ENCODE assay signal across 16 cellular contexts in genomic region chr4:108056418-108056817, GRCh38.
DNase-seq lines count a peak whose midpoint lies in the region; ATAC-seq and TF ChIP-seq lines count a peak whose summit lies in the region.
"Had no signal": no experiment of that assay in that cellular context is flagged by ENCODE, and none has a peak within 500 bp of the region (broad histone marks: within the 10 kb centered on the region; RNA-seq: fewer than 3 reads in every experiment).

No MANE protein-coding gene starts in this region.

- H3K4me1 Mint-ChIP-seq in activated naive CD4-positive, alpha-beta T cell treated with anti-CD3 and anti-CD28 coated beads for 36 hours (ENCODE audit: low read depth) = peaks cover 93% of the 10 kb centered on the region
- peaks cover 15% of the 10 kb centered on the region for H3K4me1 Mint-ChIP-seq in activated T-helper 17 cell treated with anti-CD3 and anti-CD28 coated beads, Interleukin-2, amount 50 U/mL, for 72 hours
- H3K4me1 Mint-ChIP-seq in neural progenitor cell (peaks cover 7% of the 10 kb centered on the region), type B pancreatic cell (ENCODE audit: unreplicated experiment) (peaks cover 5% of the 10 kb centered on the region)

- no peaks in the 10 kb centered on the region for H3K36me3 ChIP-seq in neural progenitor cell

- TF ChIP-seq CTCF in GM12865 (IDR thresholded peaks at IDR 0.05; ENCODE audit: insufficient read depth, low read depth, low read length, missing control alignments) (no peak), neural progenitor cell (IDR thresholded peaks at IDR 0.05) (no peak), type B pancreatic cell (conservative IDR thresholded peaks at IDR 0.05) (no peak)

- CTCF ChIA-PET in activated naive CD4-positive, alpha-beta T cell treated with anti-CD3 and anti-CD28 coated beads for 36 hours (lab: Charles Lee) = interaction anchor here (1.0 to 1.9 kb wide), 6 partner anchors 8 to 101 kb away, joined by 3 to 6 read pairs (median 4); no protein-coding TSS in a partner anchor

- ATAC-seq in activated T-helper 17 cell treated with anti-CD3 and anti-CD28 coated beads, Interleukin-2, amount 50 U/mL, for 72 hours (replicated peaks) = no peak
- no peak for ATAC-seq in GM21423 (IDR thresholded peaks at IDR 0.05; ENCODE audit: unreplicated experiment)

- H3K9me3 Mint-ChIP-seq in activated naive CD4-positive, alpha-beta T cell treated with anti-CD3 and anti-CD28 coated beads for 36 hours = no peaks in the 10 kb centered on the region
- H3K9me3 Mint-ChIP-seq in activated T-helper 17 cell treated with anti-CD3 and anti-CD28 coated beads, Interleukin-2, amount 50 U/mL, for 72 hours = no peaks in the 10 kb centered on the region
- H3K9me3 Mint-ChIP-seq in neural progenitor cell = no peaks in the 10 kb centered on the region
- H3K9me3 Mint-ChIP-seq in type B pancreatic cell = no peaks in the 10 kb centered on the region
- H3K9me3 Mint-ChIP-seq: H9 had no signal

- no peaks in the 10 kb centered on the region for H3K27me3 Mint-ChIP-seq in activated naive CD4-positive, alpha-beta T cell treated with anti-CD3 and anti-CD28 coated beads for 36 hours (ENCODE audit: low read depth)
- H3K27me3 Mint-ChIP-seq in activated T-helper 17 cell treated with anti-CD3 and anti-CD28 coated beads, Interleukin-2, amount 50 U/mL, for 72 hours = no peaks in the 10 kb centered on the region
- H3K27me3 Mint-ChIP-seq in neural progenitor cell (ENCODE audit: insufficient read depth, low read depth) = no peaks in the 10 kb centered on the region
- H3K27me3 Mint-ChIP-seq in type B pancreatic cell = no peaks in the 10 kb centered on the region

- no peaks in the 10 kb centered on the region for H3K9me3 ChIP-seq in neural progenitor cell (ENCODE audit: low read depth)

- H3K9ac ChIP-seq in neural progenitor cell = no peak overlapping the region
- H3K9ac ChIP-seq: KMS-11 had no signal

- intact Hi-C loops in activated naive CD4-positive, alpha-beta T cell treated with anti-CD3 and anti-CD28 coated beads for 36 hours (cut with micrococcal nuclease) = no loop called here

- no peaks in the 10 kb centered on the region for H4K20me1 ChIP-seq in neural progenitor cell (ENCODE audit: low read depth)

- peaks cover 49% of the 10 kb centered on the region for H3K36me3 Mint-ChIP-seq in activated naive CD4-positive, alpha-beta T cell treated with anti-CD3 and anti-CD28 coated beads for 36 hours (ENCODE audit: low read depth)
- H3K36me3 Mint-ChIP-seq in activated T-helper 17 cell treated with anti-CD3 and anti-CD28 coated beads, Interleukin-2, amount 50 U/mL, for 72 hours (ENCODE audit: low read depth) = peaks cover 67% of the 10 kb centered on the region
- H3K36me3 Mint-ChIP-seq in neural progenitor cell = peaks cover 35% of the 10 kb centered on the region
- H3K36me3 Mint-ChIP-seq in type B pancreatic cell = no peaks in the 10 kb centered on the region

- H3K79me2 ChIP-seq in neural progenitor cell (ENCODE audit: low read depth) = no peaks in the 10 kb centered on the region

- no peaks in the 10 kb centered on the region for H3F3A ChIP-seq in neural progenitor cell (ENCODE audit: low read depth)

- no peak overlapping the region for H2AFZ ChIP-seq in neural progenitor cell (replicated peaks)

- H3K4me2 ChIP-seq in neural progenitor cell = no peak overlapping the region
- H3K4me2 ChIP-seq: KMS-11 had no signal

- H3K4me3 ChIP-seq in GM12865 (ENCODE audit: low read depth, low read length) = no peak overlapping the region
- no peak overlapping the region for H3K4me3 ChIP-seq in neural progenitor cell

- peak overlapping the region; percentile 86 for H3K27ac Mint-ChIP-seq in activated naive CD4-positive, alpha-beta T cell treated with anti-CD3 and anti-CD28 coated beads for 36 hours
- H3K27ac Mint-ChIP-seq in activated T-helper 17 cell treated with anti-CD3 and anti-CD28 coated beads, Interleukin-2, amount 50 U/mL, for 72 hours = peak overlapping the region; percentile 26
- H3K27ac Mint-ChIP-seq in neural progenitor cell (peak overlapping the region; percentile 34), type B pancreatic cell (no peak overlapping the region)
- H3K27ac Mint-ChIP-seq: H9 had no signal

- no peak for DNase-seq in activated naive CD4-positive, alpha-beta T cell treated with anti-CD3 and anti-CD28 coated beads for 36 hours
- no peak for DNase-seq in activated naive CD4-positive, alpha-beta T cell treated with Interleukin-2 at 50 U/mL for 16 hours
- peak; percentile 20 for DNase-seq in GM12865 (ENCODE audit: low read depth)
- no peak for DNase-seq in neural progenitor cell (ENCODE audit: low spot score)
- DNase-seq in type B pancreatic cell (ENCODE audit: extremely low spot score, unreplicated experiment) = no peak
- DNase-seq: DMS53, H9, NCI-H1048, NCI-H146, NCI-H2081 treated with DMSO at 0.1 percent for 48 hours, NCI-H510A treated with DMSO at 0.1 percent for 48 hours, NCI-H82 had no signal

- H3K4me3 Mint-ChIP-seq in activated naive CD4-positive, alpha-beta T cell treated with anti-CD3 and anti-CD28 coated beads for 36 hours = no peak overlapping the region
- H3K4me3 Mint-ChIP-seq in activated T-helper 17 cell treated with anti-CD3 and anti-CD28 coated beads, Interleukin-2, amount 50 U/mL, for 72 hours = no peak overlapping the region
- H3K4me3 Mint-ChIP-seq in neural progenitor cell = no peak overlapping the region
- no peak overlapping the region for H3K4me3 Mint-ChIP-seq in type B pancreatic cell
- H3K4me3 Mint-ChIP-seq: H9 had no signal

- no peaks in the 10 kb centered on the region for H3K4me1 ChIP-seq in neural progenitor cell

- H3K27ac ChIP-seq in neural progenitor cell = no peak overlapping the region
- H3K27ac ChIP-seq: C4-2B, KMS-11 had no signal

- no peaks in the 10 kb centered on the region for H3K27me3 ChIP-seq in neural progenitor cell
